In genomic region chrX:153457827-153458466, GRCh38 we compare ENCODE assay signal across 23 cellular contexts. TPM values are rescaled to one million over a fixed set of nuclear protein-coding genes. Genes with fewer than 3 reads are reported as not detected.
DNase-seq lines count a peak whose midpoint lies in the region; ATAC-seq, FAIRE-seq and TF ChIP-seq lines count a peak whose summit lies in the region.
"Had no signal": no experiment of that assay in that cellular context is flagged by ENCODE, and none has a peak within 500 bp of the region (broad histone marks: within the 10 kb centered on the region; RNA-seq: fewer than 3 reads in every experiment).

No MANE protein-coding gene starts in this region.

- TF ChIP-seq CTCF in CD14-positive monocyte (IDR thresholded peaks at IDR 0.05) (no peak), kidney (IDR thresholded peaks at IDR 0.05; ENCODE audit: borderline replicate concordance, extremely low read depth, insufficient read depth) (no peak)

- peaks cover 33 to 61% of the 10 kb centered on the region in 2 donors for H3K36me3 Mint-ChIP-seq in CD14-positive monocyte

- no peaks in the 10 kb centered on the region for H3K9me3 Mint-ChIP-seq in CD14-positive monocyte
- H3K9me3 Mint-ChIP-seq: CD8-positive, alpha-beta T cell had no signal

- H3K4me1 Mint-ChIP-seq in CD14-positive monocyte = no peaks in the 10 kb centered on the region
- H3K4me1 Mint-ChIP-seq: H9 had no signal

- WGBS in aorta, 2 donors = 84 to 86% methylated on average over 17 of the region's 17 CpGs

- H3K4me1 ChIP-seq in kidney (ENCODE audit: control insufficient read depth in 1 of 2, insufficient read depth in 1 of 2, low read depth in 1 of 2, low read length in 2 of 2) = no peaks in the 10 kb centered on the region
- H3K4me1 ChIP-seq in aorta (ENCODE audit: control insufficient read depth in 1 of 2, insufficient read depth in 2 of 2, low read length in 2 of 2) = no peaks in the 10 kb centered on the region
- H3K4me1 ChIP-seq: A549 had no signal

- intact Hi-C loops in Right ventricle myocardium superior (cut with DNase I) (no loop called here), left cardiac atrium (cut with DNase I) (no loop called here), CD14-positive monocyte (cut with micrococcal nuclease) (no loop called here), kidney (cut with DNase I) (no loop called here), aorta (cut with DNase I) (no loop called here)

- peaks cover 0 to 2% of the 10 kb centered on the region in 2 donors for H3K36me3 ChIP-seq in kidney (ENCODE audit: control insufficient read depth in 1 of 2, insufficient read depth in 2 of 2, low read length in 2 of 2)
- no peaks in the 10 kb centered on the region for H3K36me3 ChIP-seq in aorta (ENCODE audit: control insufficient read depth in 1 of 2, insufficient read depth in 2 of 2, low read length in 1 of 2)

- DNase-seq in Right ventricle myocardium superior (peak; percentile 11), left cardiac atrium (no peak), CD14-positive monocyte (ENCODE audit: low spot score) (peak; percentile 1), kidney (peak; percentile 60), aorta (peak; percentile 25 to 59), NCI-H1694 treated with DMSO at 0.1 percent for 48 hours (lab: John Stamatoyannopoulos, UW) (no peak)
- DNase-seq: AML-193; CD8-positive, alpha-beta T cell; COR-L47; DMS 273 treated with DMSO at 0.1 percent for 48 hours; DMS53; DND-41; EL; H9 had no signal

- H3K9me3 ChIP-seq in kidney (ENCODE audit: control insufficient read depth in 1 of 2, low read length in 2 of 2) (no peaks in the 10 kb centered on the region), aorta (ENCODE audit: control insufficient read depth, low read length) (no peaks in the 10 kb centered on the region)
- H3K9me3 ChIP-seq: A549 had no signal

- H3K4me3 Mint-ChIP-seq in CD14-positive monocyte = no peak overlapping the region
- H3K4me3 Mint-ChIP-seq: CD8-positive, alpha-beta T cell; H9 had no signal

- no peak for FAIRE-seq in kidney (lab: Jason Lieb, UNC)
- FAIRE-seq: A549, GM12891, H1 had no signal

- H3K27me3 Mint-ChIP-seq in CD14-positive monocyte (ENCODE audit: low read depth in 3 of 3) = peaks cover 0 to 8% (median 0%) of the 10 kb centered on the region in 3 donors

- H3K27ac ChIP-seq in kidney (ENCODE audit: low read depth in 2 of 2, low read length in 2 of 2) (no peak overlapping the region), aorta (ENCODE audit: low read depth in 1 of 2, low read length in 2 of 2) (no peak overlapping the region)
- H3K27ac ChIP-seq: 22Rv1, A549, C4-2B had no signal

- H3K27ac Mint-ChIP-seq in CD14-positive monocyte = no peak overlapping the region
- H3K27ac Mint-ChIP-seq: CD8-positive, alpha-beta T cell; H9 had no signal

- H3K4me3 ChIP-seq in kidney (ENCODE audit: low read length in 2 of 2) (no peak overlapping the region), aorta (ENCODE audit: low read length in 2 of 2) (no peak overlapping the region)
- H3K4me3 ChIP-seq: A549 had no signal

- ATAC-seq in Right ventricle myocardium superior (ENCODE audit: poor library complexity) = no peak
- ATAC-seq in left cardiac atrium = no peak
- ATAC-seq in aorta (ENCODE audit: low FRiP score) = no peak
- no peak for ATAC-seq in HG03460 (IDR thresholded peaks at IDR 0.05; ENCODE audit: unreplicated experiment)
- ATAC-seq: A549; CD8-positive, alpha-beta T cell had no signal

- no peak overlapping the region for H3K9ac ChIP-seq in kidney (ENCODE audit: low read length in 2 of 2)

- H3K27me3 ChIP-seq in aorta (ENCODE audit: control insufficient read depth in 1 of 2, insufficient read depth in 2 of 2, low read length in 1 of 2) = no peaks in the 10 kb centered on the region

RNA-seq across cellular contexts. Expression of gene TREX2, which starts 12.1 kb away (rescaled TPM):
- total RNA-seq in Right ventricle myocardium superior = 0.19 TPM
- under 1 TPM in 1 of 2 donors, not detected in 1; 0.39 TPM for total RNA-seq in left cardiac atrium
- polyA plus RNA-seq in CD14-positive monocyte = not detected
- 1.4 TPM for total RNA-seq in kidney
- polyA plus RNA-seq in kidney (ENCODE audit: insufficient read depth, low read depth, low replicate concordance) = 0.67 TPM
- 1 to 10 TPM; 1.4 to 4.5 TPM for total RNA-seq in aorta
- polyA plus RNA-seq in aorta = 10 to 100 TPM in 1 of 2 donors, not detected in 1; 39.1 TPM
- total RNA-seq: G401 had no signal

RNA-seq across cellular contexts. Expression of gene HAUS7, which starts 12.4 kb away (rescaled TPM):
- total RNA-seq in Right ventricle myocardium superior = 18.6 TPM
- total RNA-seq in left cardiac atrium = 10 to 100 TPM; 15.8 to 22.2 TPM
- polyA plus RNA-seq in CD14-positive monocyte = 10 to 100 TPM; 23.8 to 26.7 TPM
- total RNA-seq in kidney = 28.1 TPM
- polyA plus RNA-seq in kidney (ENCODE audit: insufficient read depth, low read depth, low replicate concordance) = 47.6 TPM
- 10 to 100 TPM; 34.6 to 76.0 TPM for total RNA-seq in aorta
- 100 to 1,000 TPM in 1 of 2 donors, 10 to 100 TPM in 1; 33.1 to 686 TPM for polyA plus RNA-seq in aorta

RNA-seq across cellular contexts. Expression of gene BGN, which starts 36.8 kb away (rescaled TPM):
- 35.3 TPM for total RNA-seq in Right ventricle myocardium superior
- total RNA-seq in left cardiac atrium = 100 to 1,000 TPM in 1 of 2 donors, 10 to 100 TPM in 1; 96.0 to 193 TPM
- not detected for polyA plus RNA-seq in CD14-positive monocyte
- total RNA-seq in kidney = 164 TPM
- polyA plus RNA-seq in kidney (ENCODE audit: insufficient read depth, low read depth, low replicate concordance) = 288 TPM
- total RNA-seq in aorta = 1,000 to 10,000 TPM; 1,297 to 2,306 TPM
- polyA plus RNA-seq in aorta = 1,000 to 10,000 TPM; 1,177 to 3,171 TPM
- total RNA-seq: CD8-positive, alpha-beta T cell; G401 had no signal

RNA-seq across cellular contexts. Expression of gene ZFP92, which starts 46.7 kb away (rescaled TPM):
- 0.65 TPM for total RNA-seq in Right ventricle myocardium superior
- total RNA-seq in left cardiac atrium = 1 to 10 TPM in 1 of 2 donors, under 1 TPM in 1; 0.85 to 2.0 TPM
- under 1 TPM; 0.04 to 0.13 TPM for polyA plus RNA-seq in CD14-positive monocyte
- 0.91 TPM for total RNA-seq in kidney
- polyA plus RNA-seq in kidney (ENCODE audit: insufficient read depth, low read depth, low replicate concordance) = 0.47 TPM
- total RNA-seq in aorta = under 1 TPM; 0.88 to 0.99 TPM
- under 1 TPM; 0.23 to 0.75 TPM for polyA plus RNA-seq in aorta
- total RNA-seq: G401, HT-29 had no signal

RNA-seq across cellular contexts. Expression of gene PNMA6E, which starts 56.8 kb away (rescaled TPM):
- total RNA-seq in Right ventricle myocardium superior (not detected), left cardiac atrium (not detected), kidney (not detected), aorta (not detected)
- polyA plus RNA-seq in CD14-positive monocyte (not detected), kidney (ENCODE audit: insufficient read depth, low read depth, low replicate concordance) (not detected), aorta (not detected)
- total RNA-seq: CD8-positive, alpha-beta T cell; G401; H1; H9; HT-29 had no signal
- polyA plus RNA-seq: A549, BJ, H1 had no signal

Comparison
In these comparisons a context has a peak if more than half of its experiments do, and no peak if none do; other contexts are left out.
1. DNase-seq: peak in Right ventricle myocardium superior (single experiment), CD14-positive monocyte (single experiment), kidney (single experiment) and aorta (2 of 2); none in left cardiac atrium (single experiment) and NCI-H1694 treated with DMSO at 0.1 percent for 48 hours (single experiment).